ENCODE assay signal across 10 cellular contexts in genomic region chr1:232012773-232013386, GRCh38.
DNase-seq lines count a peak whose midpoint lies in the region; ATAC-seq and TF ChIP-seq lines count a peak whose summit lies in the region.
"Had no signal": no experiment of that assay in that cellular context is flagged by ENCODE, and none has a peak within 500 bp of the region (broad histone marks: within the 10 kb centered on the region; RNA-seq: fewer than 3 reads in every experiment).

No MANE protein-coding gene starts in this region.

- in situ Hi-C loops in astrocyte of the cerebellum (cut with HindIII; ENCODE audit: low sequenced_read_pairs) = no loop called here
- in situ Hi-C loops in transverse colon (cut with MboI; ENCODE audit: low pct_ligation_motif_present in 1 of 4, low pct_unique_long_range_greater_than_20kb in 1 of 4, low sequenced_read_pairs in 3 of 4) = no loop called here

- intact Hi-C loops in left colon (cut with DNase I, micrococcal nuclease) (no loop called here), transverse colon (cut with DNase I; ENCODE audit: low total_unique reads) (no loop called here)
- intact Hi-C loops in CD8-positive, alpha-beta T cell (cut with DNase I, micrococcal nuclease) = no loop called here

- H3K79me2 ChIP-seq in MM.1S (ENCODE audit: low read length) = no peaks in the 10 kb centered on the region

- H2AFZ ChIP-seq in MM.1S (ENCODE audit: low read length) = no peak overlapping the region

- peak; percentile 93 for ATAC-seq in left colon
- ATAC-seq in CD8-positive, alpha-beta T cell = no peak

- H4K20me1 ChIP-seq in MM.1S (ENCODE audit: insufficient read depth, low read length) = no peaks in the 10 kb centered on the region

- POLR2A ChIA-PET in CD8-positive, alpha-beta T cell (lab: Charles Lee) = no interaction called here

- no peak for TF ChIP-seq EP300 in transverse colon (IDR thresholded peaks at IDR 0.05; ENCODE audit: low read depth)

- TF ChIP-seq CTCF in NB4 (IDR thresholded peaks at IDR 0.05; ENCODE audit: low read depth, low read length) (no peak), astrocyte of the cerebellum (IDR thresholded peaks at IDR 0.05; ENCODE audit: low read depth, low read length, missing control alignments) (no peak), transverse colon (IDR thresholded peaks at IDR 0.05) (no peak), MM.1S (IDR thresholded peaks at IDR 0.05; ENCODE audit: low read length) (no peak)
- TF ChIP-seq CTCF in CD8-positive, alpha-beta T cell (IDR thresholded peaks at IDR 0.05) = no peak

- H3K4me1 ChIP-seq in transverse colon (peaks cover 9 to 37% (median 16%) of the 10 kb centered on the region in 4 donors), MM.1S (ENCODE audit: low read length) (no peaks in the 10 kb centered on the region)
- H3K4me1 ChIP-seq in CD8-positive, alpha-beta T cell (ENCODE audit: insufficient read depth, low read length) = no peaks in the 10 kb centered on the region
- H3K4me1 ChIP-seq: tibial artery had no signal

- H3K27me3 Mint-ChIP-seq in CD8-positive, alpha-beta T cell (ENCODE audit: low read depth) = no peaks in the 10 kb centered on the region

- H3K4me3 ChIP-seq in NB4 (ENCODE audit: low read depth, low read length) (no peak overlapping the region), astrocyte of the cerebellum (ENCODE audit: low read depth, low read length) (no peak overlapping the region), transverse colon (peak overlapping the region in 2 of 4 donors; percentile 1 to 33), MM.1S (ENCODE audit: low read length) (no peak overlapping the region)
- H3K4me3 ChIP-seq in CD8-positive, alpha-beta T cell (ENCODE audit: low read depth, low read length) = no peak overlapping the region
- H3K4me3 ChIP-seq: tibial artery had no signal

- CTCF ChIA-PET in CD8-positive, alpha-beta T cell (lab: Charles Lee) = no interaction called here

- no peak overlapping the region for H3K4me3 Mint-ChIP-seq in CD8-positive, alpha-beta T cell
- H3K4me3 Mint-ChIP-seq: neural crest cell had no signal

- TF ChIP-seq POLR2A in NB4 (IDR thresholded peaks at IDR 0.05; ENCODE audit: extremely low read depth, insufficient read length) (no peak), transverse colon (IDR thresholded peaks at IDR 0.05) (no peak)

- H3K9me3 ChIP-seq in transverse colon (no peaks in the 10 kb centered on the region), MM.1S (replicated peaks; ENCODE audit: insufficient read depth, low read length) (no peaks in the 10 kb centered on the region)
- H3K9me3 ChIP-seq in CD8-positive, alpha-beta T cell (ENCODE audit: low read length) = no peaks in the 10 kb centered on the region
- H3K9me3 ChIP-seq: tibial artery had no signal

- no peaks in the 10 kb centered on the region for H3K4me1 Mint-ChIP-seq in CD8-positive, alpha-beta T cell (ENCODE audit: low read depth)
- H3K4me1 Mint-ChIP-seq: neural crest cell had no signal

- no peak overlapping the region for H3K27ac Mint-ChIP-seq in CD8-positive, alpha-beta T cell

- no peaks in the 10 kb centered on the region for H3K27me3 ChIP-seq in transverse colon
- H3K27me3 ChIP-seq in CD8-positive, alpha-beta T cell (ENCODE audit: insufficient read depth, low read length) = no peaks in the 10 kb centered on the region
- H3K27me3 ChIP-seq in MM.1S (replicated peaks; ENCODE audit: insufficient read depth, low read length) = no peaks in the 10 kb centered on the region
- H3K27me3 ChIP-seq: tibial artery had no signal

- H3K9me3 Mint-ChIP-seq in CD8-positive, alpha-beta T cell = no peaks in the 10 kb centered on the region
- H3K9me3 Mint-ChIP-seq: neural crest cell had no signal

- H3F3A ChIP-seq in MM.1S (ENCODE audit: insufficient read depth, low read length) = no peaks in the 10 kb centered on the region

- WGBS in transverse colon (ENCODE audit: low coverage in 1 of 2), 2 donors = 30 to 31% methylated on average over 2 to 10 of the region's 10 CpGs

- H3K9me2 ChIP-seq in MM.1S (replicated peaks; ENCODE audit: insufficient read depth, low read length) = no peaks in the 10 kb centered on the region

- H3K4me2 ChIP-seq in MM.1S (ENCODE audit: low read depth, low read length) = no peak overlapping the region

- H3K36me3 Mint-ChIP-seq in CD8-positive, alpha-beta T cell = peaks cover 24% of the 10 kb centered on the region

- no peak overlapping the region for H3K9ac ChIP-seq in MM.1S (ENCODE audit: low read length)

- H3K27ac ChIP-seq in transverse colon (peak overlapping the region; percentile 60 to 80 (median 74)), MM.1S (ENCODE audit: low read length) (no peak overlapping the region)
- no peak overlapping the region for H3K27ac ChIP-seq in CD8-positive, alpha-beta T cell (ENCODE audit: low read depth, low read length)
- H3K27ac ChIP-seq: tibial artery had no signal

- H3K36me3 ChIP-seq in transverse colon (no peaks in the 10 kb centered on the region), MM.1S (replicated peaks; ENCODE audit: insufficient read depth, low read length) (no peaks in the 10 kb centered on the region)
- no peaks in the 10 kb centered on the region for H3K36me3 ChIP-seq in CD8-positive, alpha-beta T cell (ENCODE audit: insufficient read depth, low read length)
- H3K36me3 ChIP-seq: tibial artery had no signal

- DNase-seq in NB4 (ENCODE audit: low read depth) = peak; percentile 4
- DNase-seq in astrocyte of the cerebellum (ENCODE audit: low read depth) = peak; percentile 74
- peak; percentile 71 to 76 for DNase-seq in left colon
- peak; percentile 69 for DNase-seq in transverse colon
- no peak for DNase-seq in CD8-positive, alpha-beta T cell
- DNase-seq in OCI-M1 (lab: John Stamatoyannopoulos, UW) = no peak
- no peak for DNase-seq in MM.1S
- DNase-seq: T1000 had no signal

Comparison
In these comparisons a context has a peak if more than half of its experiments do, and no peak if none do; other contexts are left out.
1. DNase-seq: peak in NB4 (single experiment), astrocyte of the cerebellum (single experiment), left colon (2 of 2) and transverse colon (single experiment); none in CD8-positive, alpha-beta T cell (0 of 7), OCI-M1 (single experiment) and MM.1S (single experiment).
2. H3K27ac ChIP-seq: peak in transverse colon (4 of 4); none in CD8-positive, alpha-beta T cell (single experiment) and MM.1S (single experiment).